In genomic region chr1:58574816-58575215, GRCh38 we compare ENCODE assay signal across 30 cellular contexts. TPM values are rescaled to one million over a fixed set of nuclear protein-coding genes. Genes with fewer than 3 reads are reported as not detected.
A peak's percentile ranks its signal among the peaks of the same experiment; 100 is the strongest.
DNase-seq lines count a peak whose midpoint lies in the region; ATAC-seq, FAIRE-seq and TF ChIP-seq lines count a peak whose summit lies in the region.
"Had no signal": no experiment of that assay in that cellular context is flagged by ENCODE, and none has a peak within 500 bp of the region (broad histone marks: within the 10 kb centered on the region; RNA-seq: fewer than 3 reads in every experiment).

No MANE protein-coding gene starts in this region.

- POLR2A ChIA-PET in HepG2 (lab: Yijun Ruan, JAX): interaction anchor here (1.5 kb wide), 1 partner anchor 28 kb away, joined by 3 read pairs; the partner anchor contains the start of gene OMA1

- H3K9me3 ChIP-seq in esophagus (ENCODE audit: control insufficient read depth in 2 of 2, insufficient read depth in 1 of 2, low read depth in 1 of 2, low read length in 1 of 2): peaks cover 0 to 4% of the 10 kb centered on the region in 2 donors
- no peaks in the 10 kb centered on the region for H3K9me3 ChIP-seq in HepG2 (ENCODE audit: low read length)
- H3K9me3 ChIP-seq: left ventricle myocardium inferior, mucosa of descending colon, right atrium auricular region, uterus had no signal

- no peaks in the 10 kb centered on the region for H4K20me1 ChIP-seq in HepG2 (ENCODE audit: insufficient read depth, low read length)

- intact Hi-C loops in HepG2 (cut with micrococcal nuclease; ENCODE audit: unreplicated experiment): no loop called here

- peak overlapping the region; percentile 89 to 95 for H3K27ac ChIP-seq in esophagus (ENCODE audit: low read depth in 2 of 2, low read length in 1 of 2)
- no peak overlapping the region for H3K27ac ChIP-seq in HepG2 (ENCODE audit: extremely low read length, insufficient read depth, low read length)
- H3K27ac ChIP-seq: GM23248, left ventricle myocardium inferior, right atrium auricular region, uterus, WERI-Rb-1 had no signal

- no TSS peak for BruUV-seq in HepG2 (replicated peaks; lab: Mats Ljungman, UMichigan)

- H3K9me3 Mint-ChIP-seq in activated T-helper 17 cell treated with anti-CD3 and anti-CD28 coated beads, Interleukin-2, amount 50 U/mL, for 72 hours: no peaks in the 10 kb centered on the region
- H3K9me3 Mint-ChIP-seq in progenitor cell of endocrine pancreas (ENCODE audit: low read depth): peaks cover 4% of the 10 kb centered on the region
- H3K9me3 Mint-ChIP-seq: activated T-cell treated with anti-CD3 and anti-CD28 coated beads, Interleukin-2, amount 50 U/mL, for 24 hours; effector memory CD8-positive, alpha-beta T cell; stimulated activated effector memory CD8-positive, alpha-beta T cell treated with anti-CD3 and anti-CD28 coated beads, Interleukin-12 subunit alpha, Interleukin-12 subunit beta, amount 100 ng/mL, for 72 hours had no signal

- TF ChIP-seq EP300 in HepG2 (IDR thresholded peaks at IDR 0.05; ENCODE audit: low read depth in 2 of 2, low read length in 2 of 2) (no peak), HepG2 (CRISPR knock-in tag; IDR thresholded peaks at IDR 0.05; ENCODE audit: borderline replicate concordance) (no peak)

- WGBS in esophagus, 2 donors: 51% methylated on average over 2 of the region's 2 CpGs
- WGBS in HepG2 (ENCODE audit: low lambda C conversion rate): 48% methylated on average over 2 of the region's 2 CpGs

- H3K9ac ChIP-seq in HepG2 (ENCODE audit: insufficient read depth, low read depth, low read length): no peak overlapping the region
- H3K9ac ChIP-seq: GM23248 had no signal

- H3K4me1 ChIP-seq in esophagus (ENCODE audit: control insufficient read depth in 2 of 2, insufficient read depth in 2 of 2, low read length in 1 of 2): peaks cover 0 to 7% of the 10 kb centered on the region in 2 donors
- peaks cover 22% of the 10 kb centered on the region for H3K4me1 ChIP-seq in HepG2 (ENCODE audit: insufficient read depth, low read length)

- no peaks in the 10 kb centered on the region for H3K36me3 ChIP-seq in esophagus (ENCODE audit: control insufficient read depth in 2 of 2, insufficient read depth in 2 of 2, low read length in 1 of 2)
- H3K36me3 ChIP-seq in HepG2 (replicated peaks in 1 of 2; ENCODE audit: control insufficient read depth in 1 of 2, insufficient read depth in 2 of 2, low read length in 2 of 2): no peaks in the 10 kb centered on the region
- H3K36me3 ChIP-seq: left ventricle myocardium inferior, right atrium auricular region, uterus, WERI-Rb-1 had no signal

- H3K4me3 ChIP-seq in esophagus (ENCODE audit: low read depth in 1 of 2, low read length in 2 of 2): peak overlapping the region; percentile 41 to 64
- no peak overlapping the region for H3K4me3 ChIP-seq in HepG2 (replicated peaks in 1 of 3; ENCODE audit: insufficient read depth in 1 of 3, low read depth in 2 of 3, low read length in 3 of 3)
- H3K4me3 ChIP-seq: GM23248, left ventricle myocardium inferior, mucosa of descending colon, right atrium auricular region, uterus had no signal

- no peak for TF ChIP-seq POLR2A in HepG2 (IDR thresholded peaks at IDR 0.05; ENCODE audit: insufficient read depth in 1 of 2, low read depth in 2 of 2, low read length in 2 of 2)

- ATAC-seq in activated T-helper 17 cell treated with anti-CD3 and anti-CD28 coated beads, Interleukin-2, amount 50 U/mL, for 72 hours (replicated peaks): no peak
- no peak for ATAC-seq in HepG2
- ATAC-seq in GM18502 (IDR thresholded peaks at IDR 0.05; ENCODE audit: poor library complexity, unreplicated experiment): no peak
- ATAC-seq: effector memory CD8-positive, alpha-beta T cell; mucosa of descending colon; Panc1 had no signal

- H3K36me3 Mint-ChIP-seq in activated T-helper 17 cell treated with anti-CD3 and anti-CD28 coated beads, Interleukin-2, amount 50 U/mL, for 72 hours (ENCODE audit: low read depth): peaks cover 12% of the 10 kb centered on the region
- H3K36me3 Mint-ChIP-seq in progenitor cell of endocrine pancreas (ENCODE audit: insufficient read depth): peaks cover 8% of the 10 kb centered on the region
- H3K36me3 Mint-ChIP-seq: CD4-positive, alpha-beta memory T cell had no signal

- H3K4me3 Mint-ChIP-seq in activated T-helper 17 cell treated with anti-CD3 and anti-CD28 coated beads, Interleukin-2, amount 50 U/mL, for 72 hours: peak overlapping the region; percentile 83
- peak overlapping the region; percentile 18 for H3K4me3 Mint-ChIP-seq in progenitor cell of endocrine pancreas (ENCODE audit: low read depth)
- H3K4me3 Mint-ChIP-seq: activated T-cell treated with anti-CD3 and anti-CD28 coated beads, Interleukin-2, amount 50 U/mL, for 24 hours; effector memory CD8-positive, alpha-beta T cell had no signal

- H3K4me1 Mint-ChIP-seq in activated T-helper 17 cell treated with anti-CD3 and anti-CD28 coated beads, Interleukin-2, amount 50 U/mL, for 72 hours: peaks cover 19% of the 10 kb centered on the region
- peaks cover 54% of the 10 kb centered on the region for H3K4me1 Mint-ChIP-seq in progenitor cell of endocrine pancreas (ENCODE audit: low read depth)

- no peak overlapping the region for H3K27ac Mint-ChIP-seq in activated T-helper 17 cell treated with anti-CD3 and anti-CD28 coated beads, Interleukin-2, amount 50 U/mL, for 72 hours
- H3K27ac Mint-ChIP-seq in progenitor cell of endocrine pancreas: peak overlapping the region; percentile 97
- H3K27ac Mint-ChIP-seq: activated T-cell treated with anti-CD3 and anti-CD28 coated beads, Interleukin-2, amount 50 U/mL, for 24 hours; effector memory CD8-positive, alpha-beta T cell; stimulated activated effector memory CD8-positive, alpha-beta T cell treated with anti-CD3 and anti-CD28 coated beads, Interleukin-12 subunit alpha, Interleukin-12 subunit beta, amount 100 ng/mL, for 72 hours had no signal

- peaks cover 49% of the 10 kb centered on the region for H3K27me3 Mint-ChIP-seq in activated T-helper 17 cell treated with anti-CD3 and anti-CD28 coated beads, Interleukin-2, amount 50 U/mL, for 72 hours
- peaks cover 4% of the 10 kb centered on the region for H3K27me3 Mint-ChIP-seq in progenitor cell of endocrine pancreas

- no peak overlapping the region for H3K4me2 ChIP-seq in HepG2 (ENCODE audit: low read depth, low read length)

- TF ChIP-seq CTCF in progenitor cell of endocrine pancreas (IDR thresholded peaks at IDR 0.05; ENCODE audit: unreplicated experiment) (no peak), HepG2 (CRISPR knock-in tag; IDR thresholded peaks at IDR 0.05) (no peak)

- H3K27me3 ChIP-seq in esophagus (ENCODE audit: control insufficient read depth in 1 of 2, insufficient read depth in 2 of 2, low read length in 2 of 2) (no peaks in the 10 kb centered on the region), HepG2 (ENCODE audit: control insufficient read depth in 1 of 2, insufficient read depth in 2 of 2, low read length in 2 of 2) (peaks cover 0 to 3% of the 10 kb centered on the region in 2 experiments; a peak in 1 of 5 replicates)

- peak; percentile 67 to 71 for DNase-seq in AML-193 (lab: John Stamatoyannopoulos, UW)
- no peak for DNase-seq in progenitor cell of endocrine pancreas (ENCODE audit: low spot score, unreplicated experiment)
- no peak for DNase-seq in HepG2 (ENCODE audit: low spot score)
- DNase-seq in NK-92 (lab: John Stamatoyannopoulos, UW; ENCODE audit: unreplicated experiment): no peak
- DNase-seq in OCI-M1 (lab: John Stamatoyannopoulos, UW): no peak
- DNase-seq: activated CD4-positive, alpha-beta T cell treated with anti-CD3 and anti-CD28 coated beads for 48 hours; activated naive CD4-positive, alpha-beta T cell treated with Interleukin-2 at 50 U/mL for 16 hours; activated T-cell treated with anti-CD3 and anti-CD28 coated beads, Interleukin-2, amount 50 U/mL, for 24 hours; CD4-positive, alpha-beta memory T cell; DMS 273 treated with DMSO at 0.1 percent for 48 hours; effector memory CD8-positive, alpha-beta T cell; GM23248; left ventricle myocardium inferior; mucosa of descending colon; NCI-H1436; NCI-H510A; NK-92 treated with Interleukin-12 subunit alpha and Interleukin-12 subunit beta, amount 100 ng/mL, for 24 hours; SIG-M5; substantia nigra; T-helper 9 cell; uterus; WERI-Rb-1 had no signal

- no peak for FAIRE-seq in HepG2 (lab: Jason Lieb, UNC)

- no peak for TF ChIP-seq RAD21 in HepG2 (CRISPR knock-in tag; IDR thresholded peaks at IDR 0.05)

- in situ Hi-C loops in HepG2 (cut with HindIII; ENCODE audit: extremely low pct_ligation_motif_present, low pct_unique_long_range_greater_than_20kb): no loop called here

- CTCF ChIA-PET in HepG2 (lab: Yijun Ruan, JAX; ENCODE audit: low intra/inter-chr PET ratio, low total read pairs): no interaction called here

- no peak overlapping the region for H2AFZ ChIP-seq in HepG2 (ENCODE audit: low read length)

- no peaks in the 10 kb centered on the region for H3K79me2 ChIP-seq in HepG2 (ENCODE audit: insufficient read depth, low read length)

RNA-seq across cellular contexts. Expression of gene TACSTD2, which starts 2.2 kb away (rescaled TPM):
- 1 to 10 TPM in 1 of 2 donors, not detected in 1; 1.1 TPM for total RNA-seq in activated T-helper 17 cell treated with anti-CD3 and anti-CD28 coated beads, Interleukin-2, amount 50 U/mL, for 72 hours
- polyA plus RNA-seq in esophagus (1,000 to 10,000 TPM in 1 of 2 donors, 100 to 1,000 TPM in 1; 946 to 1,164 TPM), HepG2 (2011; rRNA removed) (not detected in 2 replicates)
- total RNA-seq in progenitor cell of endocrine pancreas (22.7 and 22.8 TPM in 2 replicates), HepG2 (2016; rRNA removed; fragmentation: Illumina TruSeq; extraction: Trizol) (not detected in 2 replicates)
- not detected in 2 replicates for total RNA-seq in HepG2 (2016; cell fraction: cytosol; rRNA removed; fragmentation: Illumina TruSeq; extraction: Trizol; ENCODE audit: low read depth)
- total RNA-seq in HepG2 (2016; cell fraction: insoluble cytoplasmic fraction; rRNA removed; fragmentation: Illumina TruSeq; extraction: Trizol): not detected in 2 replicates
- not detected in 2 replicates for total RNA-seq in HepG2 (2016; cell fraction: membrane; rRNA removed; fragmentation: Illumina TruSeq; extraction: Trizol)
- not detected in 2 replicates for total RNA-seq in HepG2 (2016; cell fraction: nucleus; rRNA removed; fragmentation: Illumina TruSeq; extraction: Trizol)
- not detected in 2 replicates for polyA plus RNA-seq in HepG2 (2011; cell fraction: cytosol; rRNA removed)
- polyA plus RNA-seq in HepG2 (2011; cell fraction: nucleus; rRNA removed): 0.09 and 0.10 TPM in 2 replicates
- not detected in 2 replicates for polyA plus RNA-seq in HepG2 (2012)
- polyA plus RNA-seq in HepG2 (2016; cell fraction: cytosol; fragmentation: Illumina TruSeq; extraction: Trizol; ENCODE audit: low read depth): not detected in 2 replicates
- polyA plus RNA-seq in HepG2 (2016; cell fraction: insoluble cytoplasmic fraction; fragmentation: Illumina TruSeq; extraction: Trizol; ENCODE audit: low read depth): not detected in 2 replicates
- polyA plus RNA-seq in HepG2 (2016; cell fraction: membrane; fragmentation: Illumina TruSeq; extraction: Trizol; ENCODE audit: low read depth): not detected in 2 replicates
- not detected in 2 replicates for polyA plus RNA-seq in HepG2 (2016; cell fraction: nucleus; fragmentation: Illumina TruSeq; extraction: Trizol; ENCODE audit: insufficient read depth, low read depth)
- 0.94 TPM in 1 of 2 replicates, not detected in the other for polyA minus RNA-seq in HepG2 (2011; rRNA and poly(A)+ RNA removed; ENCODE audit: low replicate concordance)
- not detected in 2 replicates for polyA minus RNA-seq in HepG2 (2011; cell fraction: cytosol; rRNA and poly(A)+ RNA removed)
- not detected in 2 replicates for polyA minus RNA-seq in HepG2 (2011; cell fraction: nucleus; rRNA and poly(A)+ RNA removed)
- total RNA-seq: A172; CD4-positive, alpha-beta memory T cell; osteocyte had no signal
- polyA plus RNA-seq: CD4-positive, alpha-beta memory T cell had no signal

RNA-seq across cellular contexts. Expression of gene OMA1, which starts 28.3 kb away (rescaled TPM):
- 10 to 100 TPM in 1 of 2 donors, 1 to 10 TPM in 1; 4.8 to 11.1 TPM for total RNA-seq in activated T-helper 17 cell treated with anti-CD3 and anti-CD28 coated beads, Interleukin-2, amount 50 U/mL, for 72 hours
- polyA plus RNA-seq in esophagus: 10 to 100 TPM; 10.6 to 19.5 TPM
- total RNA-seq in progenitor cell of endocrine pancreas: 26.8 and 32.0 TPM in 2 replicates
- 18.6 and 26.9 TPM in 2 replicates for total RNA-seq in HepG2 (2016; rRNA removed; fragmentation: Illumina TruSeq; extraction: Trizol)
- total RNA-seq in HepG2 (2016; cell fraction: cytosol; rRNA removed; fragmentation: Illumina TruSeq; extraction: Trizol; ENCODE audit: low read depth): 92.8 and 109 TPM in 2 replicates
- 19.4 and 27.4 TPM in 2 replicates for total RNA-seq in HepG2 (2016; cell fraction: insoluble cytoplasmic fraction; rRNA removed; fragmentation: Illumina TruSeq; extraction: Trizol)
- 61.9 and 78.8 TPM in 2 replicates for total RNA-seq in HepG2 (2016; cell fraction: membrane; rRNA removed; fragmentation: Illumina TruSeq; extraction: Trizol)
- 18.3 and 21.8 TPM in 2 replicates for total RNA-seq in HepG2 (2016; cell fraction: nucleus; rRNA removed; fragmentation: Illumina TruSeq; extraction: Trizol)
- polyA plus RNA-seq in HepG2 (2011; rRNA removed): 6.6 and 7.0 TPM in 2 replicates
- 3.2 and 4.5 TPM in 2 replicates for polyA plus RNA-seq in HepG2 (2011; cell fraction: cytosol; rRNA removed)
- 3.7 and 4.2 TPM in 2 replicates for polyA plus RNA-seq in HepG2 (2011; cell fraction: nucleus; rRNA removed)
- polyA plus RNA-seq in HepG2 (2012): 7.0 and 10.0 TPM in 2 replicates
- 4.2 and 4.4 TPM in 2 replicates for polyA plus RNA-seq in HepG2 (2016; cell fraction: cytosol; fragmentation: Illumina TruSeq; extraction: Trizol; ENCODE audit: low read depth)
- 11.1 and 13.3 TPM in 2 replicates for polyA plus RNA-seq in HepG2 (2016; cell fraction: insoluble cytoplasmic fraction; fragmentation: Illumina TruSeq; extraction: Trizol; ENCODE audit: low read depth)
- 4.9 and 5.1 TPM in 2 replicates for polyA plus RNA-seq in HepG2 (2016; cell fraction: membrane; fragmentation: Illumina TruSeq; extraction: Trizol; ENCODE audit: low read depth)
- polyA plus RNA-seq in HepG2 (2016; cell fraction: nucleus; fragmentation: Illumina TruSeq; extraction: Trizol; ENCODE audit: insufficient read depth, low read depth): 15.6 and 19.4 TPM in 2 replicates
- 7.3 and 8.4 TPM in 2 replicates for polyA minus RNA-seq in HepG2 (2011; rRNA and poly(A)+ RNA removed; ENCODE audit: low replicate concordance)
- 9.2 and 9.8 TPM in 2 replicates for polyA minus RNA-seq in HepG2 (2011; cell fraction: cytosol; rRNA and poly(A)+ RNA removed)
- 18.2 and 21.9 TPM in 2 replicates for polyA minus RNA-seq in HepG2 (2011; cell fraction: nucleus; rRNA and poly(A)+ RNA removed)

Comparison
In these comparisons a context has a peak if more than half of its experiments do, and no peak if none do; other contexts are left out.
1. DNase-seq: peak in AML-193 (2 of 2); none in progenitor cell of endocrine pancreas (single experiment), HepG2 (single experiment), NK-92 (single experiment) and OCI-M1 (single experiment).
2. H3K4me3 ChIP-seq: peak in esophagus (2 of 2); none in HepG2 (0 of 3).
3. RNA of gene TACSTD2, which starts 2.2 kb away (total RNA-seq): 22.7 to 22.8 TPM in progenitor cell of endocrine pancreas; 1.1 TPM in activated T-helper 17 cell treated with anti-CD3 and anti-CD28 coated beads, Interleukin-2, amount 50 U/mL, for 72 hours and not detected in HepG2; every median in the first group is over 10 times any median in the second.